Comparison of ENCODE assay signal across 8 cellular contexts in genomic region chrX:102599950-102600579, GRCh38. TPM values are rescaled to one million over a fixed set of nuclear protein-coding genes. Genes with fewer than 3 reads are reported as not detected.
A peak's percentile ranks its signal among the peaks of the same experiment; 100 is the strongest.
DNase-seq lines count a peak whose midpoint lies in the region; ATAC-seq and TF ChIP-seq lines count a peak whose summit lies in the region.

No MANE protein-coding gene starts in this region.

- DNase-seq in AG08396 (ENCODE audit: low spot score) (peak; percentile 10), iPS DF 6.9 (ENCODE audit: low read depth, low spot score) (no peak), gastrocnemius medialis (no peak), NCI-H1694 (lab: John Stamatoyannopoulos, UW) (no peak), SW 1271 (lab: John Stamatoyannopoulos, UW) (no peak)
- no peak for DNase-seq in activated naive CD8-positive, alpha-beta T cell treated with anti-CD3 and anti-CD28 coated beads, Interleukin-2, amount 10 ng/mL, durations not matched to agents 7 days and 5 days

- no peak for TF ChIP-seq CTCF in gastrocnemius medialis (IDR thresholded peaks at IDR 0.05 in 4 of 5, conservative IDR thresholded peaks at IDR 0.05 in 1 of 5)

- H3K27me3 Mint-ChIP-seq in activated naive CD8-positive, alpha-beta T cell treated with anti-CD3 and anti-CD28 coated beads, Interleukin-2, amount 10 ng/mL, durations not matched to agents 7 days and 5 days = no peaks in the 10 kb centered on the region

- peaks cover 12% of the 10 kb centered on the region for H3K36me3 Mint-ChIP-seq in activated naive CD8-positive, alpha-beta T cell treated with anti-CD3 and anti-CD28 coated beads, Interleukin-2, amount 10 ng/mL, durations not matched to agents 7 days and 5 days

- no peaks in the 10 kb centered on the region for H3K9me3 Mint-ChIP-seq in activated naive CD8-positive, alpha-beta T cell treated with anti-CD3 and anti-CD28 coated beads, Interleukin-2, amount 10 ng/mL, durations not matched to agents 7 days and 5 days

- H3K27ac Mint-ChIP-seq in activated naive CD8-positive, alpha-beta T cell treated with anti-CD3 and anti-CD28 coated beads, Interleukin-2, amount 10 ng/mL, durations not matched to agents 7 days and 5 days = peak overlapping the region; percentile 90

- in situ Hi-C loops in gastrocnemius medialis (cut with MboI; ENCODE audit: low sequenced_read_pairs in 4 of 4) = no loop called here

- H3K36me3 ChIP-seq in iPS DF 6.9 (ENCODE audit: control insufficient read depth, insufficient read depth, low read length) (no peaks in the 10 kb centered on the region; the same call in 1 of the 2 replicates), gastrocnemius medialis (no peaks in the 10 kb centered on the region)

- no CpG with 5 or more reads among the region's 6 CpGs for WGBS in iPS DF 6.9 (ENCODE audit: insufficient coverage, insufficient read length)

- ATAC-seq in GM19035 (IDR thresholded peaks at IDR 0.05; ENCODE audit: unreplicated experiment) = peak; percentile 11
- peak; percentile 15 for ATAC-seq in HG03521 (IDR thresholded peaks at IDR 0.05; ENCODE audit: unreplicated experiment)
- no peak for ATAC-seq in activated naive CD8-positive, alpha-beta T cell treated with anti-CD3 and anti-CD28 coated beads, Interleukin-2, amount 10 ng/mL, durations not matched to agents 7 days and 5 days (ENCODE audit: low read depth)
- ATAC-seq in gastrocnemius medialis = peak; percentile 37 to 61

- H3K9me3 ChIP-seq in iPS DF 6.9 (ENCODE audit: control insufficient read depth, insufficient read depth, low read length) = no peaks in the 10 kb centered on the region
- H3K9me3 ChIP-seq in gastrocnemius medialis = no peaks in the 10 kb centered on the region

- intact Hi-C loops in gastrocnemius medialis (cut with DNase I; ENCODE audit: low total_unique reads) = loop anchor here (2.0 to 5.0 kb wide), 2 partner anchors 51 to 112 kb away; partner anchors contain the start of genes GPRASP1 and GPRASP2

- H3K27ac ChIP-seq in iPS DF 6.9 (ENCODE audit: low read length) (no peak overlapping the region), gastrocnemius medialis (peak overlapping the region; percentile 59 to 83 (median 80))

- TF ChIP-seq POLR2A in gastrocnemius medialis (IDR thresholded peaks at IDR 0.05) = no peak

- H3K4me3 ChIP-seq in iPS DF 6.9 (ENCODE audit: low read length) (peak overlapping the region; percentile 49; the same call in 1 of the 2 replicates), gastrocnemius medialis (peak overlapping the region; percentile 61 to 71 (median 65))

- H3K27me3 ChIP-seq in iPS DF 6.9 (ENCODE audit: control insufficient read depth, insufficient read depth, low read length) (no peaks in the 10 kb centered on the region), gastrocnemius medialis (no peaks in the 10 kb centered on the region)

- peaks cover 10% of the 10 kb centered on the region for H3K4me1 Mint-ChIP-seq in activated naive CD8-positive, alpha-beta T cell treated with anti-CD3 and anti-CD28 coated beads, Interleukin-2, amount 10 ng/mL, durations not matched to agents 7 days and 5 days

- POLR2A ChIA-PET in activated naive CD8-positive, alpha-beta T cell treated with anti-CD3 and anti-CD28 coated beads, Interleukin-2, amount 10 ng/mL, durations not matched to agents 7 days and 5 days (lab: Charles Lee) = interaction anchor here (1.3 kb wide), 1 partner anchor 60 kb away, joined by 6 read pairs; no protein-coding TSS in a partner anchor

- H3K4me3 Mint-ChIP-seq in activated naive CD8-positive, alpha-beta T cell treated with anti-CD3 and anti-CD28 coated beads, Interleukin-2, amount 10 ng/mL, durations not matched to agents 7 days and 5 days = peak overlapping the region; percentile 93

- no peaks in the 10 kb centered on the region; the same call in 1 of the 2 replicates for H3K4me1 ChIP-seq in iPS DF 6.9 (ENCODE audit: control insufficient read depth, insufficient read depth, low read length)
- H3K4me1 ChIP-seq in gastrocnemius medialis = no peaks in the 10 kb centered on the region

RNA-seq across cellular contexts. Expression of gene ARMCX5, which starts 0.8 kb away (rescaled TPM):
- 1 to 10 TPM; 7.1 to 8.2 TPM for total RNA-seq in activated naive CD8-positive, alpha-beta T cell treated with anti-CD3 and anti-CD28 coated beads, Interleukin-2, amount 10 ng/mL, durations not matched to agents 7 days and 5 days
- total RNA-seq in gastrocnemius medialis = 1 to 10 TPM; 2.4 to 7.9 (median 4.9) TPM

RNA-seq across cellular contexts. Expression of gene GPRASP1, which starts 51.2 kb away (rescaled TPM):
- total RNA-seq in activated naive CD8-positive, alpha-beta T cell treated with anti-CD3 and anti-CD28 coated beads, Interleukin-2, amount 10 ng/mL, durations not matched to agents 7 days and 5 days = 10 to 100 TPM; 12.7 to 14.0 TPM
- 1 to 10 TPM in 3 of 4 donors, under 1 TPM in 1; 0.98 to 2.1 (median 1.4) TPM for total RNA-seq in gastrocnemius medialis

Comparison
In these comparisons a context has a peak if more than half of its experiments do, and no peak if none do; other contexts are left out.
1. RNA of gene GPRASP1, which starts 51.2 kb away (total RNA-seq): 12.7 to 14.0 TPM in activated naive CD8-positive, alpha-beta T cell treated with anti-CD3 and anti-CD28 coated beads, Interleukin-2, amount 10 ng/mL, durations not matched to agents 7 days and 5 days; 0.98 to 2.1 TPM in gastrocnemius medialis; every median in the first group is over 4 times any median in the second.